Comparison of ENCODE assay signal across 18 cellular contexts in the genomic region with DNA sequence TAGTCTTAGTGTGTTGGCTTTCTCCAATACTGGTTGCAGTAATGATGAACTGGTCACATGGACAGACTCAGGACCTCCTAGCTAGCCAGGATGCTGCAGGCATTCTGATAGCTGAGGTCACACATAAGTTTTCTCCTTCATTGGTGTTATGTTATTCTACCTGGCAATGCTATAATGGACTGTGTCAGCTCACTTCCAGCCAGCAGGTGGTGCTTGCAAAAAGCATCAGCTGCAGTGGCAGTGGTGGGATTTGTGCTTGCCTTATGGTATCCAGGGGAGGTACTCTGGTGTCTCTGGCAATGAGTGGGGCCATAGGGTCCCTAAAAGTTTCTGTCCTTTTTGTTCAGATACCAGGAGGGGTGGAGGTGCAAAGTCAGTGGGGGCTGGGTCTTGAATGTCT. TPM values are rescaled to one million over a fixed set of nuclear protein-coding genes. Genes with fewer than 3 reads are reported as not detected.
DNase-seq lines count a peak whose midpoint lies in the region; ATAC-seq and TF ChIP-seq lines count a peak whose summit lies in the region.
"Had no signal": no experiment of that assay in that cellular context is flagged by ENCODE, and none has a peak within 500 bp of the region (broad histone marks: within the 10 kb centered on the region; RNA-seq: fewer than 3 reads in every experiment).

No MANE protein-coding gene starts in this region.

- ATAC-seq in GM21737 (IDR thresholded peaks at IDR 0.05; ENCODE audit: unreplicated experiment) (no peak), GM19452 (IDR thresholded peaks at IDR 0.05; ENCODE audit: unreplicated experiment) (no peak)
- ATAC-seq: activated T-cell treated with anti-CD3 and anti-CD28 coated beads, Interleukin-2, amount 50 U/mL, for 72 hours; naive thymus-derived CD8-positive, alpha-beta T cell had no signal

- TF ChIP-seq CTCF in GM12865 (IDR thresholded peaks at IDR 0.05; ENCODE audit: insufficient read depth, low read depth, low read length, missing control alignments): peak; percentile 14
- peak; percentile 24; the same call in 1 of the 2 replicates for TF ChIP-seq CTCF in HFFc6 (IDR thresholded peaks at IDR 0.05)
- peak; percentile 54 for TF ChIP-seq CTCF in WERI-Rb-1 (IDR thresholded peaks at IDR 0.05; ENCODE audit: low read depth, low read length)
- TF ChIP-seq CTCF in prostate gland (IDR thresholded peaks at IDR 0.05): no peak

- H3K36me3 ChIP-seq in WERI-Rb-1 (no peaks in the 10 kb centered on the region), prostate gland (no peaks in the 10 kb centered on the region)
- H3K36me3 ChIP-seq: esophagus squamous epithelium had no signal

- no peak for TF ChIP-seq POLR2A in prostate gland (IDR thresholded peaks at IDR 0.05)

- H3K4me3 Mint-ChIP-seq in HFFc6: no peak overlapping the region
- H3K4me3 Mint-ChIP-seq: activated naive CD8-positive, alpha-beta T cell treated with anti-CD3 and anti-CD28 coated beads, Interleukin-2, amount 10 ng/mL, durations not matched to agents 7 days and 5 days; activated T-cell treated with anti-CD3 and anti-CD28 coated beads, Interleukin-2, amount 50 U/mL, for 72 hours; naive thymus-derived CD8-positive, alpha-beta T cell had no signal

- no peaks in the 10 kb centered on the region for H3K27me3 ChIP-seq in WERI-Rb-1 (ENCODE audit: insufficient read depth, low read depth, severe bottlenecking)
- no peaks in the 10 kb centered on the region for H3K27me3 ChIP-seq in prostate gland (replicated peaks; ENCODE audit: insufficient read depth)

- H3K27ac ChIP-seq in WERI-Rb-1 (no peak overlapping the region), prostate gland (no peak overlapping the region)
- H3K27ac ChIP-seq: esophagus squamous epithelium, HL-60 had no signal

- no peaks in the 10 kb centered on the region for H3K9me3 Mint-ChIP-seq in HFFc6
- H3K9me3 Mint-ChIP-seq: activated naive CD8-positive, alpha-beta T cell treated with anti-CD3 and anti-CD28 coated beads, Interleukin-2, amount 10 ng/mL, durations not matched to agents 7 days and 5 days; activated T-cell treated with anti-CD3 and anti-CD28 coated beads, Interleukin-2, amount 50 U/mL, for 72 hours had no signal

- H3K4me3 ChIP-seq in GM12865 (ENCODE audit: low read depth, low read length) (no peak overlapping the region), WERI-Rb-1 (ENCODE audit: low read depth, low read length) (no peak overlapping the region), prostate gland (no peak overlapping the region)
- H3K4me3 ChIP-seq: esophagus squamous epithelium had no signal

- peak; percentile 10 for DNase-seq in GM12865 (ENCODE audit: low read depth)
- no peak for DNase-seq in HFFc6
- peak; percentile 25 for DNase-seq in WERI-Rb-1
- peak; percentile 22 for DNase-seq in kidney tubule cell (ENCODE audit: low spot score)
- DNase-seq in prostate gland (ENCODE audit: low spot score): no peak
- DNase-seq in NCI-H510A (lab: John Stamatoyannopoulos, UW): no peak
- DNase-seq: activated naive CD8-positive, alpha-beta T cell treated with anti-CD3 and anti-CD28 coated beads, Interleukin-2, amount 10 ng/mL, durations not matched to agents 7 days and 5 days; activated T-cell treated with anti-CD3 and anti-CD28 coated beads, Interleukin-2, amount 50 U/mL, for 72 hours; esophagus squamous epithelium; head of caudate nucleus; KBM-7; mammary epithelial cell; naive thymus-derived CD8-positive, alpha-beta T cell; NCI-H1105; stimulated activated CD4-positive, alpha-beta T cell treated with anti-CD3 and anti-CD28 coated beads, Interleukin-12 subunit alpha, Interleukin-12 subunit beta, amount 100 ng/mL, for 4 hours had no signal

- H3K4me1 ChIP-seq in prostate gland (replicated peaks): no peaks in the 10 kb centered on the region
- H3K4me1 ChIP-seq: esophagus squamous epithelium had no signal

- no peaks in the 10 kb centered on the region for H3K27me3 Mint-ChIP-seq in HFFc6 (ENCODE audit: insufficient read depth)

- H3K27ac Mint-ChIP-seq in HFFc6: no peak overlapping the region
- H3K27ac Mint-ChIP-seq: activated naive CD8-positive, alpha-beta T cell treated with anti-CD3 and anti-CD28 coated beads, Interleukin-2, amount 10 ng/mL, durations not matched to agents 7 days and 5 days; activated T-cell treated with anti-CD3 and anti-CD28 coated beads, Interleukin-2, amount 50 U/mL, for 72 hours; naive thymus-derived CD8-positive, alpha-beta T cell had no signal

- H3K36me3 Mint-ChIP-seq in HFFc6 (ENCODE audit: low read depth): no peaks in the 10 kb centered on the region
- H3K36me3 Mint-ChIP-seq: activated naive CD8-positive, alpha-beta T cell treated with anti-CD3 and anti-CD28 coated beads, Interleukin-2, amount 10 ng/mL, durations not matched to agents 7 days and 5 days; naive thymus-derived CD8-positive, alpha-beta T cell had no signal

- peaks cover 20% of the 10 kb centered on the region for H3K4me1 Mint-ChIP-seq in HFFc6 (ENCODE audit: low read depth)
- H3K4me1 Mint-ChIP-seq: naive thymus-derived CD8-positive, alpha-beta T cell had no signal

- H3K9me3 ChIP-seq in WERI-Rb-1 (ENCODE audit: severe bottlenecking) (no peaks in the 10 kb centered on the region), prostate gland (no peaks in the 10 kb centered on the region)
- H3K9me3 ChIP-seq: esophagus squamous epithelium had no signal

- intact Hi-C loops in prostate gland (cut with DNase I): no loop called here

RNA-seq across cellular contexts. Expression of a gene that starts 33.6 kb away (rescaled TPM):
- total RNA-seq in HFFc6 (2021; fragmentation: NEBNext Ultra II Directional; extraction: Animal tissue kit (Norgen Biotek cat#: 25700)): 10 to 100 TPM; 39.4 to 48.8 (median 42.2) TPM
- total RNA-seq in prostate gland: 10 to 100 TPM; 12.1 to 22.7 TPM

Comparison
In these comparisons a context has a peak if more than half of its experiments do, and no peak if none do; other contexts are left out.
1. DNase-seq: peak in GM12865 (single experiment), WERI-Rb-1 (single experiment) and kidney tubule cell (single experiment); none in HFFc6 (single experiment), prostate gland (single experiment) and NCI-H510A (single experiment).
2. CTCF ChIP-seq: peak in GM12865 (single experiment), HFFc6 (single experiment) and WERI-Rb-1 (single experiment); none in prostate gland (0 of 4).